In genomic region chrX:32408389-32408788, GRCh38 we compare ENCODE assay signal across 9 cellular contexts.
DNase-seq lines count a peak whose midpoint lies in the region; ATAC-seq, FAIRE-seq and TF ChIP-seq lines count a peak whose summit lies in the region.
"Had no signal": no experiment of that assay in that cellular context is flagged by ENCODE, and none has a peak within 500 bp of the region (broad histone marks: within the 10 kb centered on the region; RNA-seq: fewer than 3 reads in every experiment).

No MANE protein-coding gene starts in this region.

- peaks cover 2% of the 10 kb centered on the region for H3K4me1 Mint-ChIP-seq in astrocyte (ENCODE audit: low read depth, unreplicated experiment)
- no peaks in the 10 kb centered on the region for H3K4me1 Mint-ChIP-seq in type B pancreatic cell (ENCODE audit: unreplicated experiment)

- in situ Hi-C loops in KBM-7 (cut with MboI; ENCODE audit: low pct_unique_long_range_greater_than_20kb, low sequenced_read_pairs): no loop called here

- H3K27ac Mint-ChIP-seq in astrocyte (ENCODE audit: unreplicated experiment): no peak overlapping the region
- no peak overlapping the region for H3K27ac Mint-ChIP-seq in type B pancreatic cell

- no peaks in the 10 kb centered on the region for H3K79me2 ChIP-seq in astrocyte (ENCODE audit: insufficient read depth, low read length)

- no peak overlapping the region for H3K27ac ChIP-seq in astrocyte (ENCODE audit: low read depth, low read length)
- H3K27ac ChIP-seq: upper lobe of left lung had no signal

- H3K9me3 Mint-ChIP-seq in astrocyte (ENCODE audit: unreplicated experiment) (no peaks in the 10 kb centered on the region), type B pancreatic cell (no peaks in the 10 kb centered on the region)

- H3K9ac ChIP-seq in astrocyte (ENCODE audit: low read length): no peak overlapping the region

- H3K27me3 ChIP-seq in astrocyte (ENCODE audit: insufficient read depth, low read length): no peaks in the 10 kb centered on the region
- H3K27me3 ChIP-seq: upper lobe of left lung had no signal

- peak; percentile 69 for FAIRE-seq in astrocyte (lab: Jason Lieb, UNC)

- H4K20me1 ChIP-seq in astrocyte (ENCODE audit: insufficient read depth, low read length): no peaks in the 10 kb centered on the region

- no peaks in the 10 kb centered on the region for H3K36me3 Mint-ChIP-seq in astrocyte (ENCODE audit: low read depth, unreplicated experiment)
- no peaks in the 10 kb centered on the region for H3K36me3 Mint-ChIP-seq in type B pancreatic cell

- no peak overlapping the region for H3K4me3 ChIP-seq in astrocyte (ENCODE audit: insufficient read depth, low read depth, low read length)
- H3K4me3 ChIP-seq: upper lobe of left lung had no signal

- H3K4me3 Mint-ChIP-seq in astrocyte (ENCODE audit: unreplicated experiment) (no peak overlapping the region), type B pancreatic cell (no peak overlapping the region)

- TF ChIP-seq CTCF in astrocyte (IDR thresholded peaks at IDR 0.05; ENCODE audit: insufficient read depth, low read depth, low read length) (no peak), type B pancreatic cell (conservative IDR thresholded peaks at IDR 0.05) (peak; percentile 61)

- H3K4me1 ChIP-seq in astrocyte (ENCODE audit: insufficient read depth, low read length): no peaks in the 10 kb centered on the region
- H3K4me1 ChIP-seq: upper lobe of left lung had no signal

- H3K4me2 ChIP-seq in astrocyte (ENCODE audit: low read length): no peak overlapping the region

- H3K9me3 ChIP-seq in astrocyte (ENCODE audit: insufficient read depth, low read depth, low read length): no peaks in the 10 kb centered on the region
- H3K9me3 ChIP-seq: upper lobe of left lung had no signal

- no peaks in the 10 kb centered on the region for H3K36me3 ChIP-seq in astrocyte (ENCODE audit: insufficient read depth, low read length)
- H3K36me3 ChIP-seq: upper lobe of left lung had no signal

- no peak for ATAC-seq in activated CD4-positive, CD25-positive, alpha-beta regulatory T cell treated with anti-CD3 and anti-CD28 coated beads, Interleukin-2, amount 50 U/mL, for 24 hours
- ATAC-seq in GM21528 (IDR thresholded peaks at IDR 0.05; ENCODE audit: low FRiP score, unreplicated experiment): no peak

- no peak overlapping the region for H2AFZ ChIP-seq in astrocyte (ENCODE audit: low read depth, low read length)

- H3K27me3 Mint-ChIP-seq in astrocyte (ENCODE audit: low read depth, unreplicated experiment) (no peaks in the 10 kb centered on the region), type B pancreatic cell (no peaks in the 10 kb centered on the region)

- DNase-seq in stimulated activated CD4-positive, alpha-beta T cell treated with anti-CD3 and anti-CD28 coated beads, Interleukin-4, amount 100 ng/mL, for 1 hour: peak; percentile 1
- no peak for DNase-seq in stimulated activated CD4-positive, alpha-beta T cell treated with anti-CD3 and anti-CD28 coated beads, Interleukin-1b, Interleukin-23, amount 100 ng/mL, for 48 hours
- DNase-seq in KBM-7 (peak; percentile 4), astrocyte (ENCODE audit: low read depth) (no peak), type B pancreatic cell (ENCODE audit: extremely low spot score, unreplicated experiment) (no peak)
- no peak for DNase-seq in activated CD8-positive, alpha-beta memory T cell treated with anti-CD3 and anti-CD28 coated beads for 24 hours
- DNase-seq: upper lobe of left lung had no signal

Comparison
In these comparisons a context has a peak if more than half of its experiments do, and no peak if none do; other contexts are left out.
1. DNase-seq: peak in stimulated activated CD4-positive, alpha-beta T cell treated with anti-CD3 and anti-CD28 coated beads, Interleukin-4, amount 100 ng/mL, for 1 hour (single experiment) and KBM-7 (single experiment); none in stimulated activated CD4-positive, alpha-beta T cell treated with anti-CD3 and anti-CD28 coated beads, Interleukin-1b, Interleukin-23, amount 100 ng/mL, for 48 hours (single experiment), astrocyte (single experiment), type B pancreatic cell (single experiment) and activated CD8-positive, alpha-beta memory T cell treated with anti-CD3 and anti-CD28 coated beads for 24 hours (single experiment).